In genomic region chr17:19003966-19004600, GRCh38 we compare ENCODE assay signal across 1 cellular context.
TF ChIP-seq lines count a peak whose summit lies in the region.

No MANE protein-coding gene starts in this region.

TF ChIP-seq in GM23338, 12 proteins besides CTCF, POLR2A, EP300 and RAD21 (continued from another document):
- TF ChIP-seq, protein P1, sequence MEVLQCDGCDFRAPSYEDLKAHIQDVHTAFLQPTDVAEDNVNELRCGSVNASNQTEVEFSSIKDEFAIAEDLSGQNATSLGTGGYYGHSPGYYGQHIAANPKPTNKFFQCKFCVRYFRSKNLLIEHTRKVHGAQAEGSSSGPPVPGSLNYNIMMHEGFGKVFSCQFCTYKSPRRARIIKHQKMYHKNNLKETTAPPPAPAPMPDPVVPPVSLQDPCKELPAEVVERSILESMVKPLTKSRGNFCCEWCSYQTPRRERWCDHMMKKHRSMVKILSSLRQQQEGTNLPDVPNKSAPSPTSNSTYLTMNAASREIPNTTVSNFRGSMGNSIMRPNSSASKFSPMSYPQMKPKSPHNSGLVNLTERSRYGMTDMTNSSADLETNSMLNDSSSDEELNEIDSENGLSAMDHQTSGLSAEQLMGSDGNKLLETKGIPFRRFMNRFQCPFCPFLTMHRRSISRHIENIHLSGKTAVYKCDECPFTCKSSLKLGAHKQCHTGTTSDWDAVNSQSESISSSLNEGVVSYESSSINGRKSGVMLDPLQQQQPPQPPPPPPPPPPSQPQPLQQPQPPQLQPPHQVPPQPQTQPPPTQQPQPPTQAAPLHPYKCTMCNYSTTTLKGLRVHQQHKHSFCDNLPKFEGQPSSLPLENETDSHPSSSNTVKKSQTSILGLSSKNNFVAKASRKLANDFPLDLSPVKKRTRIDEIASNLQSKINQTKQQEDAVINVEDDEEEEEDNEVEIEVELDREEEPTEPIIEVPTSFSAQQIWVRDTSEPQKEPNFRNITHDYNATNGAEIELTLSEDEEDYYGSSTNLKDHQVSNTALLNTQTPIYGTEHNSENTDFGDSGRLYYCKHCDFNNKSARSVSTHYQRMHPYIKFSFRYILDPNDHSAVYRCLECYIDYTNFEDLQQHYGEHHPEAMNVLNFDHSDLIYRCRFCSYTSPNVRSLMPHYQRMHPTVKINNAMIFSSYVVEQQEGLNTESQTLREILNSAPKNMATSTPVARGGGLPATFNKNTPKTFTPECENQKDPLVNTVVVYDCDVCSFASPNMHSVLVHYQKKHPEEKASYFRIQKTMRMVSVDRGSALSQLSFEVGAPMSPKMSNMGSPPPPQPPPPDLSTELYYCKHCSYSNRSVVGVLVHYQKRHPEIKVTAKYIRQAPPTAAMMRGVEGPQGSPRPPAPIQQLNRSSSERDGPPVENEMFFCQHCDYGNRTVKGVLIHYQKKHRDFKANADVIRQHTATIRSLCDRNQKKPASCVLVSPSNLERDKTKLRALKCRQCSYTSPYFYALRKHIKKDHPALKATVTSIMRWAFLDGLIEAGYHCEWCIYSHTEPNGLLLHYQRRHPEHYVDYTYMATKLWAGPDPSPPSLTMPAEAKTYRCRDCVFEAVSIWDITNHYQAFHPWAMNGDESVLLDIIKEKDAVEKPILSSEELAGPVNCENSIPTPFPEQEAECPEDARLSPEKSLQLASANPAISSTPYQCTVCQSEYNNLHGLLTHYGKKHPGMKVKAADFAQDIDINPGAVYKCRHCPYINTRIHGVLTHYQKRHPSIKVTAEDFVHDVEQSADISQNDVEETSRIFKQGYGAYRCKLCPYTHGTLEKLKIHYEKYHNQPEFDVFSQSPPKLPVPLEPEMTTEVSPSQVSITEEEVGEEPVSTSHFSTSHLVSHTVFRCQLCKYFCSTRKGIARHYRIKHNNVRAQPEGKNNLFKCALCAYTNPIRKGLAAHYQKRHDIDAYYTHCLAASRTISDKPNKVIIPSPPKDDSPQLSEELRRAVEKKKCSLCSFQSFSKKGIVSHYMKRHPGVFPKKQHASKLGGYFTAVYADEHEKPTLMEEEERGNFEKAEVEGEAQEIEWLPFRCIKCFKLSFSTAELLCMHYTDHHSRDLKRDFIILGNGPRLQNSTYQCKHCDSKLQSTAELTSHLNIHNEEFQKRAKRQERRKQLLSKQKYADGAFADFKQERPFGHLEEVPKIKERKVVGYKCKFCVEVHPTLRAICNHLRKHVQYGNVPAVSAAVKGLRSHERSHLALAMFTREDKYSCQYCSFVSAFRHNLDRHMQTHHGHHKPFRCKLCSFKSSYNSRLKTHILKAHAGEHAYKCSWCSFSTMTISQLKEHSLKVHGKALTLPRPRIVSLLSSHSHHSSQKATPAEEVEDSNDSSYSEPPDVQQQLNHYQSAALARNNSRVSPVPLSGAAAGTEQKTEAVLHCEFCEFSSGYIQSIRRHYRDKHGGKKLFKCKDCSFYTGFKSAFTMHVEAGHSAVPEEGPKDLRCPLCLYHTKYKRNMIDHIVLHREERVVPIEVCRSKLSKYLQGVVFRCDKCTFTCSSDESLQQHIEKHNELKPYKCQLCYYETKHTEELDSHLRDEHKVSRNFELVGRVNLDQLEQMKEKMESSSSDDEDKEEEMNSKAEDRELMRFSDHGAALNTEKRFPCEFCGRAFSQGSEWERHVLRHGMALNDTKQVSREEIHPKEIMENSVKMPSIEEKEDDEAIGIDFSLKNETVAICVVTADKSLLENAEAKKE (CRISPR knock-in tag; IDR thresholded peaks at IDR 0.05), result no peak
- TF ChIP-seq CREB1 (CRISPR knock-in tag; IDR thresholded peaks at IDR 0.05; ENCODE audit: low read depth) (no peak), ZNF114 (CRISPR knock-in tag; IDR thresholded peaks at IDR 0.05) (no peak)
